In the genomic region with DNA sequence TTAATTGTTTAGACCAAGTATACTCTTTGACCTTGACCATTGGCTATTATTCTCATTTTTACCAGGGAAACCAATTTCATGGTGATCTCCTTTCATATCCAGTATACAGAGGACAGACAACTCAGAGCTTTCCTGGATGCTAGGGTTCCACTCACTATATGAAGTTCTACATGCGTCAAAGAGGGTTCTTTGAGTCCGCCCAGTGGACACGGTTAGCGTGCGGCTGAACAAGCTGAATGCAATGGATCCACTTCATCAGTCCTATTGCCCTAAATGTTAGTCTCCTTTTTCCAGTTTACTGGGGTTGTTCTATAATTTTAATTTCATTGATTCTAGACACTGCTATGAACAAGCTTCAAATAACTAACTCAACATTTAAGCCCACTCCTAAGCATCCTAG, we compare ENCODE assay signal across 16 cellular contexts.
A peak's percentile ranks its signal among the peaks of the same experiment; 100 is the strongest.
DNase-seq lines count a peak whose midpoint lies in the region; ATAC-seq and TF ChIP-seq lines count a peak whose summit lies in the region.
"Had no signal": no experiment of that assay in that cellular context is flagged by ENCODE, and none has a peak within 500 bp of the region (broad histone marks: within the 10 kb centered on the region; RNA-seq: fewer than 3 reads in every experiment).

No MANE protein-coding gene starts in this region.

- POLR2A ChIA-PET in SK-N-SH (lab: Yijun Ruan, JAX) (no interaction called here), Panc1 (lab: Charles Lee) (interaction anchor here (0.6 kb wide), 1 partner anchor 57 kb away, joined by 4 read pairs; no protein-coding TSS in a partner anchor)

- no peaks in the 10 kb centered on the region for H4K20me1 ChIP-seq in SK-N-SH (ENCODE audit: insufficient read depth)
- H4K20me1 ChIP-seq in Loucy (ENCODE audit: insufficient read depth, low read length, poor library complexity, severe bottlenecking), result no peaks in the 10 kb centered on the region

- H3K4me1 ChIP-seq in SK-N-SH (ENCODE audit: control insufficient read depth in 1 of 2, insufficient read depth in 2 of 2, low read depth in 1 of 2, low read length in 1 of 2) (no peaks in the 10 kb centered on the region; a peak in 1 of 4 replicates), Loucy (ENCODE audit: insufficient read depth, low read length, poor library complexity, severe bottlenecking) (no peaks in the 10 kb centered on the region), Panc1 (ENCODE audit: control insufficient read depth, insufficient read depth, low read length) (no peaks in the 10 kb centered on the region)

- no TSS peak for BruUV-seq in Panc1 (replicated peaks; lab: Mats Ljungman, UMichigan)

- no peaks in the 10 kb centered on the region for H3K79me2 ChIP-seq in SK-N-SH (ENCODE audit: insufficient read depth)
- no peaks in the 10 kb centered on the region for H3K79me2 ChIP-seq in Loucy (ENCODE audit: insufficient read depth, low read length)

- H3K9ac ChIP-seq in SK-N-SH, result no peak overlapping the region
- no peak overlapping the region for H3K9ac ChIP-seq in Loucy (ENCODE audit: low read depth, low read length, poor library complexity, severe bottlenecking)

- CTCF ChIA-PET in SK-N-SH (lab: Yijun Ruan, JAX) (interaction anchor here (1.5 to 1.6 kb wide), 2 partner anchors 33 to 514 kb away, joined by 4 to 5 read pairs; no protein-coding TSS in a partner anchor), Panc1 (lab: Charles Lee) (no interaction called here)

- TF ChIP-seq CTCF in SK-N-SH (IDR thresholded peaks at IDR 0.05) (peak; percentile 26; the same call in 1 of the 2 replicates), Loucy (conservative IDR thresholded peaks at IDR 0.05; ENCODE audit: low read length) (peak; percentile 33; the same call in 1 of the 2 replicates), Panc1 (IDR thresholded peaks at IDR 0.05) (peak; percentile 19; the same call in 1 of the 2 replicates)

- in situ Hi-C loops in Panc1 (cut with HindIII; ENCODE audit: low pct_unique_long_range_greater_than_20kb, low sequenced_read_pairs), result no loop called here

- H3K36me3 ChIP-seq in SK-N-SH (replicated peaks in 1 of 2; ENCODE audit: control insufficient read depth in 1 of 2, insufficient read depth in 2 of 2, low read length in 1 of 2) (no peaks in the 10 kb centered on the region), Loucy (ENCODE audit: insufficient read depth, low read length) (no peaks in the 10 kb centered on the region), Panc1 (ENCODE audit: control insufficient read depth, insufficient read depth, low read length) (no peaks in the 10 kb centered on the region)

- no peak for DNase-seq in SK-N-SH
- DNase-seq in Panc1 (ENCODE audit: low read depth, low spot score), result no peak
- no peak for DNase-seq in islet precursor cell
- DNase-seq in activated effector memory CD4-positive, alpha-beta T cell treated with Interleukin-2 at 50 U/mL for 16 hours, result no peak
- DNase-seq: 8988T; C1 segment of cervical spinal cord; Caco-2; CD4-positive, CD25-positive, alpha-beta regulatory T cell; DMS79 treated with DMSO at 0.1 percent for 48 hours; GF-D8; H9; KBM-7 had no signal

- H3K9me3 ChIP-seq in SK-N-SH (no peaks in the 10 kb centered on the region), Loucy (ENCODE audit: insufficient read depth, low read depth, low read length) (no peaks in the 10 kb centered on the region), Panc1 (ENCODE audit: control insufficient read depth, insufficient read depth, low read depth, low read length) (no peaks in the 10 kb centered on the region)
- H3K9me3 ChIP-seq: Caco-2 had no signal

- H3K4me3 ChIP-seq in SK-N-SH (ENCODE audit: low read depth in 2 of 2, low read length in 1 of 2), result no peak overlapping the region
- H3K4me3 ChIP-seq in Loucy (ENCODE audit: low read length, poor library complexity, severe bottlenecking), result no peak overlapping the region
- no peak overlapping the region for H3K4me3 ChIP-seq in Panc1 (ENCODE audit: low read depth in 2 of 2, low read length in 2 of 2)
- H3K4me3 ChIP-seq: GM23338 had no signal

- no peak for ATAC-seq in SK-N-SH treated with all-trans-retinoic acid at 6 μM for 48 hours
- ATAC-seq in Panc1, result no peak
- no peak for ATAC-seq in HG03159 (IDR thresholded peaks at IDR 0.05; ENCODE audit: unreplicated experiment)
- ATAC-seq: GM23338 had no signal

- H3F3A ChIP-seq in SK-N-SH (replicated peaks; ENCODE audit: insufficient read depth), result no peaks in the 10 kb centered on the region
- H3F3A ChIP-seq in Loucy (ENCODE audit: low read depth), result no peaks in the 10 kb centered on the region

- TF ChIP-seq EP300 in SK-N-SH (IDR thresholded peaks at IDR 0.05; ENCODE audit: borderline replicate concordance in 1 of 2, low read depth in 1 of 2, low read length in 1 of 2), result no peak

- no peak overlapping the region for H2AFZ ChIP-seq in SK-N-SH (ENCODE audit: low read depth)
- no peak overlapping the region for H2AFZ ChIP-seq in Loucy (ENCODE audit: low read length)
- H2AFZ ChIP-seq: GM23338 had no signal

- intact Hi-C loops in Panc1 (cut with micrococcal nuclease; ENCODE audit: unreplicated experiment), result no loop called here

- H3K27ac ChIP-seq in SK-N-SH (ENCODE audit: low read depth in 2 of 2, low read length in 1 of 2) (no peak overlapping the region), Panc1 (ENCODE audit: low read length) (no peak overlapping the region)

- H3K9me2 ChIP-seq in SK-N-SH, result no peaks in the 10 kb centered on the region
- H3K9me2 ChIP-seq in Loucy (replicated peaks; ENCODE audit: low read depth, low read length), result no peaks in the 10 kb centered on the region

- H3K27me3 ChIP-seq in SK-N-SH (ENCODE audit: insufficient read depth) (no peaks in the 10 kb centered on the region), Loucy (ENCODE audit: insufficient read depth, low read length, poor library complexity, severe bottlenecking) (no peaks in the 10 kb centered on the region), Panc1 (ENCODE audit: control insufficient read depth, insufficient read depth, low read length) (no peaks in the 10 kb centered on the region)

- 89% methylated on average over 5 of the region's 5 CpGs for WGBS in SK-N-SH (ENCODE audit: low lambda C conversion rate)

- no peak for TF ChIP-seq RAD21 in SK-N-SH (IDR thresholded peaks at IDR 0.05; ENCODE audit: low read length)

- H3K4me2 ChIP-seq in SK-N-SH (no peak overlapping the region), Loucy (ENCODE audit: low read depth, low read length, poor library complexity, severe bottlenecking) (no peak overlapping the region)
- H3K4me2 ChIP-seq: GM23338 had no signal

TF ChIP-seq in SK-N-SH, 30 proteins besides CTCF, POLR2A, EP300 and RAD21 (continues in another document):
- TF ChIP-seq GATA2 (CRISPR knock-in tag; IDR thresholded peaks at IDR 0.05), result no peak
- TF ChIP-seq, protein P1, sequence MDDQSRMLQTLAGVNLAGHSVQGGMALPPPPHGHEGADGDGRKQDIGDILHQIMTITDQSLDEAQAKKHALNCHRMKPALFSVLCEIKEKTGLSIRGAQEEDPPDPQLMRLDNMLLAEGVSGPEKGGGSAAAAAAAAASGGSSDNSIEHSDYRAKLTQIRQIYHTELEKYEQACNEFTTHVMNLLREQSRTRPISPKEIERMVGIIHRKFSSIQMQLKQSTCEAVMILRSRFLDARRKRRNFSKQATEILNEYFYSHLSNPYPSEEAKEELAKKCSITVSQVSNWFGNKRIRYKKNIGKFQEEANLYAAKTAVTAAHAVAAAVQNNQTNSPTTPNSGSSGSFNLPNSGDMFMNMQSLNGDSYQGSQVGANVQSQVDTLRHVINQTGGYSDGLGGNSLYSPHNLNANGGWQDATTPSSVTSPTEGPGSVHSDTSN (IDR thresholded peaks at IDR 0.05), result no peak
- no peak for TF ChIP-seq RFX5 (IDR thresholded peaks at IDR 0.05; ENCODE audit: low read length)
- no peak for TF ChIP-seq POLR2AphosphoS5 (IDR thresholded peaks at IDR 0.05; ENCODE audit: low read depth, low read length)
- no peak for TF ChIP-seq RCOR1 (IDR thresholded peaks at IDR 0.05; ENCODE audit: low read length)

TF ChIP-seq in SK-N-SH treated with all-trans-retinoic acid at 6 μM for 48 hours, 23 proteins besides CTCF, POLR2A, EP300 and RAD21:
- no peak for TF ChIP-seq BACH2 (CRISPR knock-in tag; IDR thresholded peaks at IDR 0.05; ENCODE audit: borderline replicate concordance)
- TF ChIP-seq PPARA (CRISPR knock-in tag; IDR thresholded peaks at IDR 0.05; ENCODE audit: borderline replicate concordance), result no peak
- no peak for TF ChIP-seq ZNF8 (CRISPR knock-in tag; IDR thresholded peaks at IDR 0.05)
- TF ChIP-seq ZNF565 (CRISPR knock-in tag; conservative IDR thresholded peaks at IDR 0.05; ENCODE audit: low read depth), result no peak
- TF ChIP-seq, protein P2, sequence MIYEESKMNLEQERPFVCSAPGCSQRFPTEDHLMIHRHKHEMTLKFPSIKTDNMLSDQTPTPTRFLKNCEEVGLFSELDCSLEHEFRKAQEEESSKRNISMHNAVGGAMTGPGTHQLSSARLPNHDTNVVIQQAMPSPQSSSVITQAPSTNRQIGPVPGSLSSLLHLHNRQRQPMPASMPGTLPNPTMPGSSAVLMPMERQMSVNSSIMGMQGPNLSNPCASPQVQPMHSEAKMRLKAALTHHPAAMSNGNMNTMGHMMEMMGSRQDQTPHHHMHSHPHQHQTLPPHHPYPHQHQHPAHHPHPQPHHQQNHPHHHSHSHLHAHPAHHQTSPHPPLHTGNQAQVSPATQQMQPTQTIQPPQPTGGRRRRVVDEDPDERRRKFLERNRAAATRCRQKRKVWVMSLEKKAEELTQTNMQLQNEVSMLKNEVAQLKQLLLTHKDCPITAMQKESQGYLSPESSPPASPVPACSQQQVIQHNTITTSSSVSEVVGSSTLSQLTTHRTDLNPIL (CRISPR knock-in tag; IDR thresholded peaks at IDR 0.05; ENCODE audit: low read depth), result no peak
- TF ChIP-seq, protein P3, sequence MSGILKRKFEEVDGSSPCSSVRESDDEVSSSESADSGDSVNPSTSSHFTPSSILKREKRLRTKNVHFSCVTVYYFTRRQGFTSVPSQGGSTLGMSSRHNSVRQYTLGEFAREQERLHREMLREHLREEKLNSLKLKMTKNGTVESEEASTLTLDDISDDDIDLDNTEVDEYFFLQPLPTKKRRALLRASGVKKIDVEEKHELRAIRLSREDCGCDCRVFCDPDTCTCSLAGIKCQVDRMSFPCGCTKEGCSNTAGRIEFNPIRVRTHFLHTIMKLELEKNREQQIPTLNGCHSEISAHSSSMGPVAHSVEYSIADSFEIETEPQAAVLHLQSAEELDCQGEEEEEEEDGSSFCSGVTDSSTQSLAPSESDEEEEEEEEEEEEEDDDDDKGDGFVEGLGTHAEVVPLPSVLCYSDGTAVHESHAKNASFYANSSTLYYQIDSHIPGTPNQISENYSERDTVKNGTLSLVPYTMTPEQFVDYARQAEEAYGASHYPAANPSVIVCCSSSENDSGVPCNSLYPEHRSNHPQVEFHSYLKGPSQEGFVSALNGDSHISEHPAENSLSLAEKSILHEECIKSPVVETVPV (CRISPR knock-in tag; IDR thresholded peaks at IDR 0.05), result no peak
